Comparison of ENCODE assay signal across 2 cellular contexts in the genomic region with DNA sequence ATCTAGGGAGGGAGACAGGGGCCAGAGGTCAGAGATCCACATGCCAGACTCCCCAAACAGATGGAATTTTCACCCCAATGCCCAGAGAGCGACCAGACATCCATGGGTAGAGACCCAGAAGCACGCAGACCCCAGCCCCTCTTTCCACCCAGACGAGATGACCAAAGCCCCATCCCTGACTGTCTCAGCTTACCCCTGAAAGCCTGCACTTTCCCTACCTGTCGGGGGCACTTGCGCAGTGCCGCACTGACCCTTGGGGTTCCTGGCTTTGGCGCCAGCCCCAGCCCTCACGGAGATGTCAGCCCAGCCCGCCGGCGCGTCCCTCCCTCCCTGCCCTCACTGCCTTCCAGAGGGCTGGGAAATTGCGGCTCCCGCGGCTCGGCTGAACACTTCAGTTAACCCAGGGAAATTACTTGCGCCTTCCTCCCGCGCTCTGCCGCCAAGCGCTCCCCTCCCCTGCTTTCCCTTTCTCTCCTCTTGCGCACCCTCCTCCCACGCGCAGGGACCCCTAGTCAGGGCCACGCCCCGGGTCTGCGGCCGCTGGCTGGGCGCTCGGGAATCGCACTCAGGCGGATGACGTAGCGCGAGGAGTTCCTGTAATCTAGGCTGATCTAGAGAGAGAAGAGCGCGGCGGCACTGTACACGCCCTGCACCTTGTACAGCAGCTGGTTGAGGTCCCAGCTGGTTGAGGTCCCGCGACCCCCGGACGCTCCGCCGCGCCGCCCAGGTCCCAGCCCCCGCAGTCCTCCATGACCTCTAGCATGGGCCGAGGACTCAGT.
TF ChIP-seq lines count a peak whose summit lies in the region.

No MANE protein-coding gene starts in this region.

TF ChIP-seq in A549, 52 proteins besides CTCF, POLR2A, EP300 and RAD21 (continued from another document):
- TF ChIP-seq CHD4 (IDR thresholded peaks at IDR 0.05; ENCODE audit: borderline replicate concordance) (no peak), HEYL (CRISPR knock-in tag; IDR thresholded peaks at IDR 0.05) (no peak), FOSB (CRISPR knock-in tag; IDR thresholded peaks at IDR 0.05) (no peak), NFE2L2 (conservative IDR thresholded peaks at IDR 0.05; ENCODE audit: low read length) (no peak), FOSL2 (IDR thresholded peaks at IDR 0.05) (no peak), FOSL2 (CRISPR knock-in tag; IDR thresholded peaks at IDR 0.05) (no peak), MYC (IDR thresholded peaks at IDR 0.05; ENCODE audit: borderline replicate concordance, low read length) (no peak), JUN (IDR thresholded peaks at IDR 0.05) (no peak), RFX5 (IDR thresholded peaks at IDR 0.05) (no peak)
- TF ChIP-seq, protein P1, sequence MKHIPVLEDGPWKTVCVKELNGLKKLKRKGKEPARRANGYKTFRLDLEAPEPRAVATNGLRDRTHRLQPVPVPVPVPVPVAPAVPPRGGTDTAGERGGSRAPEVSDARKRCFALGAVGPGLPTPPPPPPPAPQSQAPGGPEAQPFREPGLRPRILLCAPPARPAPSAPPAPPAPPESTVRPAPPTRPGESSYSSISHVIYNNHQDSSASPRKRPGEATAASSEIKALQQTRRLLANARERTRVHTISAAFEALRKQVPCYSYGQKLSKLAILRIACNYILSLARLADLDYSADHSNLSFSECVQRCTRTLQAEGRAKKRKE (CRISPR knock-in tag; IDR thresholded peaks at IDR 0.05; ENCODE audit: low read depth), result no peak

TF ChIP-seq in HEK293, 187 proteins besides CTCF, POLR2A, EP300 and RAD21 (continued from another document):
- no peak for TF ChIP-seq ZNF132 (tag by site-specific recombination; IDR thresholded peaks at IDR 0.05; ENCODE audit: borderline replicate concordance)
